2 cellular contexts compared by ENCODE assay signal in the genomic region with DNA sequence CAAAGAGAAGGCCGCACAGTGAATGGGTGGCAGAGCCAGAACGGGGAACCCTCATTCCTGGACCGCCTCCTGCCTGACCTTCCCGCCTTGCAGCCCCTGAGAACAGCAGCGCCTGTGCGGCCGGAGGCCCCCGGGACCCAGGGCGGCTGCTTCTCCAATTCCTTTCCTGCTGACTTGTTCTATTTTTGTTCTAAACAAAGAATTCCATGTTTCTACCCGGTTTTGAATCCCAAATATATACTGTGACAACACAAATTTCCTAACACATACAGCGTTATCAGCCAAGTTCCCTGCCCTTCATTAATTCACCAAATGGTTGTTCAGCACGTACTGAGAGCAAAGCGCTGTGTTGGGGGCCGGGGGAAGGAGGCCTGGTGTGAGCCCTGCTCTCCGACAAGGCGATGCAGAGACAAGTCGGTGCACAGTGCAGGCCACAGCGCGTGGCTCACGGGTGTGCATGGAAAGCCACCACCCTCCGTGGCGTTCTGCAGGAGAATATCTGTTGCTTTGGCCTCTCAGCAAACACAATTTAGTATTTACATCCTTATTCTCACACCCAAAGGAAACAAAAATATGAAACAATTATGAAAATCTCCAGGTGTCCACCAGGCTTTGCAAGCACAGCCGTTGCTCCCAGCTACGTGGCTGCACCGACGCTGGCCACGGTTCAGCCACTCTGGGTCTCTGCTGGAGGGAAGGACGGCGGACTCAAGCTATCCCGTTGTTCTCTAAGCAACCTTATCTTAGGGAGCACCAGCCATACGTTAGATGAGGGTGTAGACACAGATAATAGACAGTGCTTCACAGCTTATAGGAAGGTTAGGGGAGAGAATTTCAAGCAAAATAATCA.
TF ChIP-seq lines count a peak whose summit lies in the region.

No MANE protein-coding gene starts in this region.

TF ChIP-seq in GM23338, 12 proteins besides CTCF, POLR2A, EP300 and RAD21 (continues in another document):
- TF ChIP-seq ZNF114 (CRISPR knock-in tag; IDR thresholded peaks at IDR 0.05) (no peak), EZH2 (IDR thresholded peaks at IDR 0.05; ENCODE audit: low read depth, unreplicated experiment) (no peak), EZH2phosphoT487 (IDR thresholded peaks at IDR 0.05; ENCODE audit: unreplicated experiment) (no peak), STAT1 (IDR thresholded peaks at IDR 0.05; ENCODE audit: unreplicated experiment) (no peak), ZNF331 (CRISPR knock-in tag; IDR thresholded peaks at IDR 0.05; ENCODE audit: low read depth) (no peak), NANOG (IDR thresholded peaks at IDR 0.05; ENCODE audit: borderline replicate concordance) (no peak), CREB1 (CRISPR knock-in tag; IDR thresholded peaks at IDR 0.05; ENCODE audit: low read depth) (no peak), JUNB (IDR thresholded peaks at IDR 0.05; ENCODE audit: unreplicated experiment) (no peak), POLR2AphosphoS5 (IDR thresholded peaks at IDR 0.05; ENCODE audit: low read depth) (no peak)
- TF ChIP-seq, protein P1, sequence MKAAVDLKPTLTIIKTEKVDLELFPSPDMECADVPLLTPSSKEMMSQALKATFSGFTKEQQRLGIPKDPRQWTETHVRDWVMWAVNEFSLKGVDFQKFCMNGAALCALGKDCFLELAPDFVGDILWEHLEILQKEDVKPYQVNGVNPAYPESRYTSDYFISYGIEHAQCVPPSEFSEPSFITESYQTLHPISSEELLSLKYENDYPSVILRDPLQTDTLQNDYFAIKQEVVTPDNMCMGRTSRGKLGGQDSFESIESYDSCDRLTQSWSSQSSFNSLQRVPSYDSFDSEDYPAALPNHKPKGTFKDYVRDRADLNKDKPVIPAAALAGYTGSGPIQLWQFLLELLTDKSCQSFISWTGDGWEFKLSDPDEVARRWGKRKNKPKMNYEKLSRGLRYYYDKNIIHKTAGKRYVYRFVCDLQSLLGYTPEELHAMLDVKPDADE (IDR thresholded peaks at IDR 0.05) = no peak
- TF ChIP-seq, protein P2, sequence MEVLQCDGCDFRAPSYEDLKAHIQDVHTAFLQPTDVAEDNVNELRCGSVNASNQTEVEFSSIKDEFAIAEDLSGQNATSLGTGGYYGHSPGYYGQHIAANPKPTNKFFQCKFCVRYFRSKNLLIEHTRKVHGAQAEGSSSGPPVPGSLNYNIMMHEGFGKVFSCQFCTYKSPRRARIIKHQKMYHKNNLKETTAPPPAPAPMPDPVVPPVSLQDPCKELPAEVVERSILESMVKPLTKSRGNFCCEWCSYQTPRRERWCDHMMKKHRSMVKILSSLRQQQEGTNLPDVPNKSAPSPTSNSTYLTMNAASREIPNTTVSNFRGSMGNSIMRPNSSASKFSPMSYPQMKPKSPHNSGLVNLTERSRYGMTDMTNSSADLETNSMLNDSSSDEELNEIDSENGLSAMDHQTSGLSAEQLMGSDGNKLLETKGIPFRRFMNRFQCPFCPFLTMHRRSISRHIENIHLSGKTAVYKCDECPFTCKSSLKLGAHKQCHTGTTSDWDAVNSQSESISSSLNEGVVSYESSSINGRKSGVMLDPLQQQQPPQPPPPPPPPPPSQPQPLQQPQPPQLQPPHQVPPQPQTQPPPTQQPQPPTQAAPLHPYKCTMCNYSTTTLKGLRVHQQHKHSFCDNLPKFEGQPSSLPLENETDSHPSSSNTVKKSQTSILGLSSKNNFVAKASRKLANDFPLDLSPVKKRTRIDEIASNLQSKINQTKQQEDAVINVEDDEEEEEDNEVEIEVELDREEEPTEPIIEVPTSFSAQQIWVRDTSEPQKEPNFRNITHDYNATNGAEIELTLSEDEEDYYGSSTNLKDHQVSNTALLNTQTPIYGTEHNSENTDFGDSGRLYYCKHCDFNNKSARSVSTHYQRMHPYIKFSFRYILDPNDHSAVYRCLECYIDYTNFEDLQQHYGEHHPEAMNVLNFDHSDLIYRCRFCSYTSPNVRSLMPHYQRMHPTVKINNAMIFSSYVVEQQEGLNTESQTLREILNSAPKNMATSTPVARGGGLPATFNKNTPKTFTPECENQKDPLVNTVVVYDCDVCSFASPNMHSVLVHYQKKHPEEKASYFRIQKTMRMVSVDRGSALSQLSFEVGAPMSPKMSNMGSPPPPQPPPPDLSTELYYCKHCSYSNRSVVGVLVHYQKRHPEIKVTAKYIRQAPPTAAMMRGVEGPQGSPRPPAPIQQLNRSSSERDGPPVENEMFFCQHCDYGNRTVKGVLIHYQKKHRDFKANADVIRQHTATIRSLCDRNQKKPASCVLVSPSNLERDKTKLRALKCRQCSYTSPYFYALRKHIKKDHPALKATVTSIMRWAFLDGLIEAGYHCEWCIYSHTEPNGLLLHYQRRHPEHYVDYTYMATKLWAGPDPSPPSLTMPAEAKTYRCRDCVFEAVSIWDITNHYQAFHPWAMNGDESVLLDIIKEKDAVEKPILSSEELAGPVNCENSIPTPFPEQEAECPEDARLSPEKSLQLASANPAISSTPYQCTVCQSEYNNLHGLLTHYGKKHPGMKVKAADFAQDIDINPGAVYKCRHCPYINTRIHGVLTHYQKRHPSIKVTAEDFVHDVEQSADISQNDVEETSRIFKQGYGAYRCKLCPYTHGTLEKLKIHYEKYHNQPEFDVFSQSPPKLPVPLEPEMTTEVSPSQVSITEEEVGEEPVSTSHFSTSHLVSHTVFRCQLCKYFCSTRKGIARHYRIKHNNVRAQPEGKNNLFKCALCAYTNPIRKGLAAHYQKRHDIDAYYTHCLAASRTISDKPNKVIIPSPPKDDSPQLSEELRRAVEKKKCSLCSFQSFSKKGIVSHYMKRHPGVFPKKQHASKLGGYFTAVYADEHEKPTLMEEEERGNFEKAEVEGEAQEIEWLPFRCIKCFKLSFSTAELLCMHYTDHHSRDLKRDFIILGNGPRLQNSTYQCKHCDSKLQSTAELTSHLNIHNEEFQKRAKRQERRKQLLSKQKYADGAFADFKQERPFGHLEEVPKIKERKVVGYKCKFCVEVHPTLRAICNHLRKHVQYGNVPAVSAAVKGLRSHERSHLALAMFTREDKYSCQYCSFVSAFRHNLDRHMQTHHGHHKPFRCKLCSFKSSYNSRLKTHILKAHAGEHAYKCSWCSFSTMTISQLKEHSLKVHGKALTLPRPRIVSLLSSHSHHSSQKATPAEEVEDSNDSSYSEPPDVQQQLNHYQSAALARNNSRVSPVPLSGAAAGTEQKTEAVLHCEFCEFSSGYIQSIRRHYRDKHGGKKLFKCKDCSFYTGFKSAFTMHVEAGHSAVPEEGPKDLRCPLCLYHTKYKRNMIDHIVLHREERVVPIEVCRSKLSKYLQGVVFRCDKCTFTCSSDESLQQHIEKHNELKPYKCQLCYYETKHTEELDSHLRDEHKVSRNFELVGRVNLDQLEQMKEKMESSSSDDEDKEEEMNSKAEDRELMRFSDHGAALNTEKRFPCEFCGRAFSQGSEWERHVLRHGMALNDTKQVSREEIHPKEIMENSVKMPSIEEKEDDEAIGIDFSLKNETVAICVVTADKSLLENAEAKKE (CRISPR knock-in tag; IDR thresholded peaks at IDR 0.05) = no peak

TF ChIP-seq in K562, 482 proteins besides CTCF, POLR2A, EP300 and RAD21:
- TF ChIP-seq ETV5 (CRISPR knock-in tag; IDR thresholded peaks at IDR 0.05; ENCODE audit: low read depth) (no peak), YBX1 (IDR thresholded peaks at IDR 0.05) (no peak), RNF2 (IDR thresholded peaks at IDR 0.05) (no peak), NFXL1 (CRISPR knock-in tag; IDR thresholded peaks at IDR 0.05) (no peak), ZNF830 (CRISPR knock-in tag; IDR thresholded peaks at IDR 0.05) (no peak), TCF3 (CRISPR knock-in tag; IDR thresholded peaks at IDR 0.05) (peak; percentile 30), YY1 (IDR thresholded peaks at IDR 0.05; ENCODE audit: borderline replicate concordance in 1 of 3, control insufficient read depth in 1 of 3, extremely low read depth in 1 of 3, insufficient read depth in 3 of 3, insufficient read length in 1 of 3, insufficient replicate concordance in 2 of 3, low read depth in 1 of 3, low read length in 2 of 3) (no peak), HDAC2 (IDR thresholded peaks at IDR 0.05) (no peak), ZNF551 (CRISPR knock-in tag; IDR thresholded peaks at IDR 0.05) (no peak), WHSC1 (IDR thresholded peaks at IDR 0.05; ENCODE audit: low read length) (no peak), MYNN (IDR thresholded peaks at IDR 0.05) (no peak), MYNN (CRISPR knock-in tag; IDR thresholded peaks at IDR 0.05) (no peak), THRAP3 (IDR thresholded peaks at IDR 0.05; ENCODE audit: borderline replicate concordance) (no peak), IFI16 (CRISPR knock-in tag; IDR thresholded peaks at IDR 0.05) (no peak), NFE2 (IDR thresholded peaks at IDR 0.05; ENCODE audit: low read depth) (no peak), ARHGAP35 (IDR thresholded peaks at IDR 0.05; ENCODE audit: partially characterized antibody) (no peak), GATA2 (CRISPR knock-in tag; IDR thresholded peaks at IDR 0.05) (no peak), ZNF263 (CRISPR knock-in tag; IDR thresholded peaks at IDR 0.05; ENCODE audit: borderline replicate concordance) (peak; percentile 82), CBFA2T3 (IDR thresholded peaks at IDR 0.05) (0 out of 2 replicates have a peak, but pooled peaks have one; percentile 10), HNRNPUL1 (IDR thresholded peaks at IDR 0.05; ENCODE audit: low read length) (no peak), RFX1 (IDR thresholded peaks at IDR 0.05) (peak; percentile 47; the same call in 1 of the 2 replicates), FOS (IDR thresholded peaks at IDR 0.05; ENCODE audit: extremely low read depth, insufficient read length) (no peak), NR2F6 (CRISPR knock-in tag; IDR thresholded peaks at IDR 0.05) (no peak), ZFP1 (CRISPR knock-in tag; IDR thresholded peaks at IDR 0.05) (no peak), CREM (IDR thresholded peaks at IDR 0.05; ENCODE audit: low read depth) (no peak), NR2C1 (IDR thresholded peaks at IDR 0.05) (no peak), NR2C1 (tag; IDR thresholded peaks at IDR 0.05) (no peak), NEUROD1 (IDR thresholded peaks at IDR 0.05; ENCODE audit: borderline replicate concordance, low read depth, low read length, partially characterized antibody) (no peak), ZEB2 (IDR thresholded peaks at IDR 0.05) (no peak), ZNF699 (CRISPR knock-in tag; IDR thresholded peaks at IDR 0.05; ENCODE audit: insufficient replicate concordance) (no peak)
- TF ChIP-seq, protein P3, sequence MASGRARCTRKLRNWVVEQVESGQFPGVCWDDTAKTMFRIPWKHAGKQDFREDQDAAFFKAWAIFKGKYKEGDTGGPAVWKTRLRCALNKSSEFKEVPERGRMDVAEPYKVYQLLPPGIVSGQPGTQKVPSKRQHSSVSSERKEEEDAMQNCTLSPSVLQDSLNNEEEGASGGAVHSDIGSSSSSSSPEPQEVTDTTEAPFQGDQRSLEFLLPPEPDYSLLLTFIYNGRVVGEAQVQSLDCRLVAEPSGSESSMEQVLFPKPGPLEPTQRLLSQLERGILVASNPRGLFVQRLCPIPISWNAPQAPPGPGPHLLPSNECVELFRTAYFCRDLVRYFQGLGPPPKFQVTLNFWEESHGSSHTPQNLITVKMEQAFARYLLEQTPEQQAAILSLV (tag; IDR thresholded peaks at IDR 0.05) = no peak
- TF ChIP-seq, protein P4, sequence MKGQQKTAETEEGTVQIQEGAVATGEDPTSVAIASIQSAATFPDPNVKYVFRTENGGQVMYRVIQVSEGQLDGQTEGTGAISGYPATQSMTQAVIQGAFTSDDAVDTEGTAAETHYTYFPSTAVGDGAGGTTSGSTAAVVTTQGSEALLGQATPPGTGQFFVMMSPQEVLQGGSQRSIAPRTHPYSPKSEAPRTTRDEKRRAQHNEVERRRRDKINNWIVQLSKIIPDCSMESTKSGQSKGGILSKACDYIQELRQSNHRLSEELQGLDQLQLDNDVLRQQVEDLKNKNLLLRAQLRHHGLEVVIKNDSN (CRISPR knock-in tag; IDR thresholded peaks at IDR 0.05) = no peak
- TF ChIP-seq, protein P5, sequence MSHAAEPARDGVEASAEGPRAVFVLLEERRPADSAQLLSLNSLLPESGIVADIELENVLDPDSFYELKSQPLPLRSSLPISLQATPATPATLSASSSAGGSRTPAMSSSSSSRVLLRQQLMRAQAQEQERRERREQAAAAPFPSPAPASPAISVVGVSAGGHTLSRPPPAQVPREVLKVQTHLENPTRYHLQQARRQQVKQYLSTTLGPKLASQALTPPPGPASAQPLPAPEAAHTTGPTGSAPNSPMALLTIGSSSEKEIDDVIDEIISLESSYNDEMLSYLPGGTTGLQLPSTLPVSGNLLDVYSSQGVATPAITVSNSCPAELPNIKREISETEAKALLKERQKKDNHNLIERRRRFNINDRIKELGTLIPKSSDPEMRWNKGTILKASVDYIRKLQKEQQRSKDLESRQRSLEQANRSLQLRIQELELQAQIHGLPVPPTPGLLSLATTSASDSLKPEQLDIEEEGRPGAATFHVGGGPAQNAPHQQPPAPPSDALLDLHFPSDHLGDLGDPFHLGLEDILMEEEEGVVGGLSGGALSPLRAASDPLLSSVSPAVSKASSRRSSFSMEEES (CRISPR knock-in tag; IDR thresholded peaks at IDR 0.05) = no peak
- TF ChIP-seq, protein P6, sequence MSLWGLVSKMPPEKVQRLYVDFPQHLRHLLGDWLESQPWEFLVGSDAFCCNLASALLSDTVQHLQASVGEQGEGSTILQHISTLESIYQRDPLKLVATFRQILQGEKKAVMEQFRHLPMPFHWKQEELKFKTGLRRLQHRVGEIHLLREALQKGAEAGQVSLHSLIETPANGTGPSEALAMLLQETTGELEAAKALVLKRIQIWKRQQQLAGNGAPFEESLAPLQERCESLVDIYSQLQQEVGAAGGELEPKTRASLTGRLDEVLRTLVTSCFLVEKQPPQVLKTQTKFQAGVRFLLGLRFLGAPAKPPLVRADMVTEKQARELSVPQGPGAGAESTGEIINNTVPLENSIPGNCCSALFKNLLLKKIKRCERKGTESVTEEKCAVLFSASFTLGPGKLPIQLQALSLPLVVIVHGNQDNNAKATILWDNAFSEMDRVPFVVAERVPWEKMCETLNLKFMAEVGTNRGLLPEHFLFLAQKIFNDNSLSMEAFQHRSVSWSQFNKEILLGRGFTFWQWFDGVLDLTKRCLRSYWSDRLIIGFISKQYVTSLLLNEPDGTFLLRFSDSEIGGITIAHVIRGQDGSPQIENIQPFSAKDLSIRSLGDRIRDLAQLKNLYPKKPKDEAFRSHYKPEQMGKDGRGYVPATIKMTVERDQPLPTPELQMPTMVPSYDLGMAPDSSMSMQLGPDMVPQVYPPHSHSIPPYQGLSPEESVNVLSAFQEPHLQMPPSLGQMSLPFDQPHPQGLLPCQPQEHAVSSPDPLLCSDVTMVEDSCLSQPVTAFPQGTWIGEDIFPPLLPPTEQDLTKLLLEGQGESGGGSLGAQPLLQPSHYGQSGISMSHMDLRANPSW (CRISPR knock-in tag; IDR thresholded peaks at IDR 0.05) = no peak
